Comparison of ENCODE assay signal across 8 cellular contexts in the genomic region with DNA sequence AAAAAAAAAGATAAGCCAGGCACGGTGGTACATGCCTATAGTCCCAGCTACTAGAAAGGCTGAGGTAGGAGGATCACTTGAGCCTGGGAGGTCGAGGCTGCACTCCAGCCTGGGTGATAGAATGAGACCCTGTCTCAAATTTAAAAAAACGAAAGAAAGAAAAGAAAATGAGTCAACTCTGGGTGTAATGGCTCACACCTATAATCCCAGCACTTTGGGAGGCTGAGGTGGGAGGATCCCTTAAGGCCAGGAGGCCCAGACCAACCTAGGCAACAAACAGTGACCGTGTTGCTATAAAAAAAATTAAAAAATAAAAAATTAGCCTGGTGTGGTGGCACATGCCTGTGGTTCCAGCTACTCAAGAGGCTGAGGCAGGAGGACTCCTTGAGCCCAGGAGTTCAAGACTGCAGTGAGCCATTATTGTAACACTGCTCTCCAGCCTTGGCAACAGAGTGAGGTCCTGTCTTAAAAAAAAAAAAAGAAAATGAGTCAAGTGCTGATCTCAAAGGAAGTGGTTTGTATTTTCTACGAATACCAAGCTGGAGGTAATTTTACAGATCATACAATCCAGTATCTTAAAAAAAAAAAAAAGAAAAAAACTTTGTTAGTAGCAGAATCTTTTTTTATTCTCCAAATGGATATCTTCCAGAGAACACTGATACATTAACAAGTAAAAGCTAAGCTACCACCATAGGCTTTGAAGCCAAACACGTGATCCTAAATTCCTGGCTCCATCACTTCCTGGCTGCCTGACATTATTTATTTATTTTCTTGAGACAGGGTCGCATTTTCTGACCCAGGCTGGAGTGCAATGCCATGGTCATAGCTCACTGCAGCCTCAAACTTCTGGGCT. TPM values are rescaled to one million over a fixed set of nuclear protein-coding genes. Genes with fewer than 3 reads are reported as not detected.
DNase-seq lines count a peak whose midpoint lies in the region; ATAC-seq, FAIRE-seq and TF ChIP-seq lines count a peak whose summit lies in the region.

No MANE protein-coding gene starts in this region.

- H3K4me3 Mint-ChIP-seq in CD8-positive, alpha-beta memory T cell, result peak overlapping the region; percentile 41 to 80 (median 64)
- H3K4me3 Mint-ChIP-seq in T-helper 1 cell treated with Interleukin-12 subunit alpha and Interleukin-12 subunit beta and Interleukin-4 antibody, amounts not matched to agents 30 μg/mL and 1 μg/mL, for 36 hours, result peak overlapping the region; percentile 49
- H3K4me3 Mint-ChIP-seq in osteocyte (ENCODE audit: unreplicated experiment), result no peak overlapping the region

- TF ChIP-seq POLR2A in K562 (conservative IDR thresholded peaks at IDR 0.05), result no peak
- no peak for TF ChIP-seq POLR2A in GM18505 (IDR thresholded peaks at IDR 0.05; ENCODE audit: borderline replicate concordance, extremely low read depth, insufficient read depth, insufficient read length)

- in situ Hi-C loops in K562 (cut with MboI), result no loop called here

- peaks cover 33 to 63% (median 51%) of the 10 kb centered on the region in 3 donors for H3K4me1 Mint-ChIP-seq in CD8-positive, alpha-beta memory T cell
- H3K4me1 Mint-ChIP-seq in T-helper 1 cell treated with Interleukin-12 subunit alpha and Interleukin-12 subunit beta and Interleukin-4 antibody, amounts not matched to agents 30 μg/mL and 1 μg/mL, for 36 hours (ENCODE audit: low read depth), result peaks cover 32% of the 10 kb centered on the region
- H3K4me1 Mint-ChIP-seq in osteocyte (ENCODE audit: unreplicated experiment), result peaks cover 14% of the 10 kb centered on the region

- H3K36me3 Mint-ChIP-seq in CD8-positive, alpha-beta memory T cell, result peaks cover 0 to 7% (median 4%) of the 10 kb centered on the region in 3 donors
- peaks cover 10% of the 10 kb centered on the region for H3K36me3 Mint-ChIP-seq in T-helper 1 cell treated with Interleukin-12 subunit alpha and Interleukin-12 subunit beta and Interleukin-4 antibody, amounts not matched to agents 30 μg/mL and 1 μg/mL, for 36 hours (ENCODE audit: low read depth)
- no peaks in the 10 kb centered on the region for H3K36me3 Mint-ChIP-seq in osteocyte (ENCODE audit: unreplicated experiment)

- H3K79me2 ChIP-seq in K562 (ENCODE audit: control insufficient read depth, insufficient read depth, low read length), result peaks cover 14% of the 10 kb centered on the region; the same call in 2 of the 3 replicates

- H3K4me2 ChIP-seq in K562 (ENCODE audit: insufficient read depth, low read length), result no peak overlapping the region

- no peak for TF ChIP-seq RAD21 in K562 (CRISPR knock-in tag; conservative IDR thresholded peaks at IDR 0.05 in 1 of 2, IDR thresholded peaks at IDR 0.05 in 1 of 2)

- no peaks in the 10 kb centered on the region for H3K27me3 ChIP-seq in CD8-positive, alpha-beta memory T cell (ENCODE audit: insufficient read depth, low read length, poor library complexity, severe bottlenecking)
- H3K27me3 ChIP-seq in K562 (ENCODE audit: control insufficient read depth in 2 of 2, insufficient read depth in 2 of 2, low read length in 2 of 2), result no peaks in the 10 kb centered on the region

- no peak for FAIRE-seq in K562 (lab: Jason Lieb, UNC)

- H2AFZ ChIP-seq in K562 (ENCODE audit: low read depth, low read length), result no peak overlapping the region

- H3K4me3 ChIP-seq in CD8-positive, alpha-beta memory T cell (ENCODE audit: low read length), result peak overlapping the region; percentile 6
- H3K4me3 ChIP-seq in K562, result no peak overlapping the region

- H3K9ac ChIP-seq in K562 (ENCODE audit: insufficient read depth in 1 of 2, low read depth in 2 of 2, low read length in 2 of 2), result no peak overlapping the region

- peaks cover 0 to 2% of the 10 kb centered on the region in 2 donors for H3K27me3 Mint-ChIP-seq in CD8-positive, alpha-beta memory T cell
- H3K27me3 Mint-ChIP-seq in T-helper 1 cell treated with Interleukin-12 subunit alpha and Interleukin-12 subunit beta and Interleukin-4 antibody, amounts not matched to agents 30 μg/mL and 1 μg/mL, for 36 hours (ENCODE audit: low read depth), result no peaks in the 10 kb centered on the region
- no peaks in the 10 kb centered on the region for H3K27me3 Mint-ChIP-seq in osteocyte (ENCODE audit: unreplicated experiment)

- peak in 3 of 5 donors; percentile 56 to 64 (median 58) for DNase-seq in CD8-positive, alpha-beta memory T cell
- DNase-seq in K562 (ENCODE audit: extremely low read depth in 1 of 4, low spot score in 3 of 4) (no peak), osteocyte (ENCODE audit: extremely low spot score, unreplicated experiment) (no peak), HuH-7.5 (ENCODE audit: low spot score) (no peak)
- DNase-seq in effector CD8-positive, alpha-beta T cell (lab: John Stamatoyannopoulos, UW), result no peak

- H3K9me3 ChIP-seq in CD8-positive, alpha-beta memory T cell (ENCODE audit: low read length), result no peaks in the 10 kb centered on the region
- H3K9me3 ChIP-seq in K562 (replicated peaks; ENCODE audit: control insufficient read depth, insufficient read depth, low read depth, low read length), result no peaks in the 10 kb centered on the region

- H3K27ac Mint-ChIP-seq in CD8-positive, alpha-beta memory T cell, result peak overlapping the region; percentile 84 to 96 (median 92)
- H3K27ac Mint-ChIP-seq in T-helper 1 cell treated with Interleukin-12 subunit alpha and Interleukin-12 subunit beta and Interleukin-4 antibody, amounts not matched to agents 30 μg/mL and 1 μg/mL, for 36 hours, result peak overlapping the region; percentile 87
- peak overlapping the region; percentile 41 for H3K27ac Mint-ChIP-seq in osteocyte (ENCODE audit: unreplicated experiment)

- no peaks in the 10 kb centered on the region for H4K20me1 ChIP-seq in K562 (replicated peaks; ENCODE audit: control insufficient read depth, insufficient read depth, low read length)

- POLR2A ChIA-PET in CD8-positive, alpha-beta memory T cell (lab: Charles Lee), result interaction anchor here (0.6 kb wide), 2 partner anchors 95 to 1017 kb away, joined by 6 to 7 read pairs; no protein-coding TSS in a partner anchor
- POLR2A ChIA-PET in K562 (lab: Yijun Ruan, JAX), result interaction anchor here (0.8 kb wide), 1 partner anchor 28 kb away, joined by 4 read pairs; no protein-coding TSS in a partner anchor

- WGBS in K562 (ENCODE audit: insufficient coverage, low coverage, missing lambda C conversion rate), result 65% methylated on average over 7 of the region's 7 CpGs

- no peak for TF ChIP-seq CTCF in K562 (IDR thresholded peaks at IDR 0.05 in 2 of 3, conservative IDR thresholded peaks at IDR 0.05 in 1 of 3; ENCODE audit: insufficient read depth in 2 of 3, low read depth in 1 of 3, low read length in 3 of 3)
- TF ChIP-seq CTCF in osteocyte (IDR thresholded peaks at IDR 0.05), result no peak

- CTCF ChIA-PET in CD8-positive, alpha-beta memory T cell (lab: Charles Lee), result interaction anchor here (0.8 to 3.3 kb wide), 5 partner anchors 23 to 64 kb away, joined by 3 to 15 read pairs (median 3); a partner anchor contains a TSS
- CTCF ChIA-PET in K562 (lab: Yijun Ruan, JAX; ENCODE audit: low intra/inter-chr PET ratio), result no interaction called here

- H3K9me1 ChIP-seq in K562 (ENCODE audit: control insufficient read depth, insufficient read depth, low read length), result no peaks in the 10 kb centered on the region

- intact Hi-C loops in K562 (cut with micrococcal nuclease), result no loop called here

- no TSS peak for BruUV-seq in K562 (replicated peaks; lab: Mats Ljungman, UMichigan)

- ATAC-seq in K562, result no peak
- ATAC-seq in GM18505 (IDR thresholded peaks at IDR 0.05; ENCODE audit: unreplicated experiment), result no peak
- ATAC-seq in GM19324 (IDR thresholded peaks at IDR 0.05; ENCODE audit: low FRiP score, unreplicated experiment), result no peak

- no peak for TF ChIP-seq EP300 in K562 (IDR thresholded peaks at IDR 0.05; ENCODE audit: low read length)

- no peaks in the 10 kb centered on the region for H3K36me3 ChIP-seq in CD8-positive, alpha-beta memory T cell (ENCODE audit: insufficient read depth, low read length)
- peaks cover 5% of the 10 kb centered on the region; the same call in 2 of the 3 replicates for H3K36me3 ChIP-seq in K562 (ENCODE audit: control insufficient read depth, insufficient read depth, low read length)

- H3K4me1 ChIP-seq in CD8-positive, alpha-beta memory T cell (ENCODE audit: insufficient read depth, low read length), result peaks cover 54% of the 10 kb centered on the region
- peaks cover 8 to 9% of the 10 kb centered on the region in 2 experiments; a peak in 4 of 5 replicates for H3K4me1 ChIP-seq in K562 (replicated peaks in 1 of 2; ENCODE audit: control insufficient read depth in 2 of 2, insufficient read depth in 2 of 2, low read length in 2 of 2)

- no peaks in the 10 kb centered on the region for H3K9me3 Mint-ChIP-seq in CD8-positive, alpha-beta memory T cell
- no peaks in the 10 kb centered on the region for H3K9me3 Mint-ChIP-seq in T-helper 1 cell treated with Interleukin-12 subunit alpha and Interleukin-12 subunit beta and Interleukin-4 antibody, amounts not matched to agents 30 μg/mL and 1 μg/mL, for 36 hours
- no peaks in the 10 kb centered on the region for H3K9me3 Mint-ChIP-seq in osteocyte (ENCODE audit: unreplicated experiment)

- peak overlapping the region; percentile 18 for H3K27ac ChIP-seq in CD8-positive, alpha-beta memory T cell (ENCODE audit: low read depth, low read length)
- no peak overlapping the region for H3K27ac ChIP-seq in K562 (ENCODE audit: extremely low read depth, low read depth, low read length)

RNA-seq across cellular contexts. Expression of a gene that starts 5.7 kb away (rescaled TPM):
- total RNA-seq in CD8-positive, alpha-beta memory T cell, result 10 to 100 TPM; 33.8 to 35.6 TPM
- polyA plus RNA-seq in CD8-positive, alpha-beta memory T cell, result 105 TPM
- total RNA-seq in K562 (2011; cell fraction: chromatin; rRNA removed; ENCODE audit: low replicate concordance), result 20.0 and 25.5 TPM in 2 replicates
- 14.6 and 19.0 TPM in 2 replicates for total RNA-seq in K562 (2011; cell fraction: nucleolus; rRNA removed)
- total RNA-seq in K562 (2011; cell fraction: nucleoplasm; rRNA removed), result 18.1 and 26.9 TPM in 2 replicates
- total RNA-seq in K562 (2014; rRNA removed) (24.5 and 27.4 TPM in 2 replicates), K562 (2014; rRNA removed; fragmentation: Illumina TruSeq; extraction: Trizol) (33.3 and 34.7 TPM in 2 replicates), K562 (2015; rRNA removed; fragmentation: Illumina TruSeq; extraction: Trizol) (33.1 and 34.4 TPM in 2 replicates), K562 (2021) (39.8 and 41.5 TPM in 2 replicates), osteocyte (48.1 and 58.1 TPM in 2 replicates)
- polyA plus RNA-seq in K562 (2011; rRNA removed) (62.8 and 71.5 TPM in 2 replicates), K562 (2014; fragmentation: Illumina TruSeq; extraction: Trizol) (58.2 and 69.1 TPM in 2 replicates), K562 (2014; fragmentation: Nextera tagmentation; extraction: Ambion mirVana) (10 to 100 TPM; 11.9 to 17.0 TPM), K562 (2014; rRNA removed) (44.5 and 49.7 TPM in 2 replicates)
- 47.9 and 63.7 TPM in 2 replicates for polyA plus RNA-seq in K562 (2011; cell fraction: cytosol; rRNA removed)
- 31.9 and 51.6 TPM in 2 replicates for polyA plus RNA-seq in K562 (2011; cell fraction: nucleus; rRNA removed)
- polyA plus RNA-seq in K562 (2012), result 52.0 and 91.9 TPM in 2 replicates
- polyA minus RNA-seq in K562 (2011; rRNA and poly(A)+ RNA removed), result 21.4 and 30.4 TPM in 2 replicates
- 16.0 and 16.4 TPM in 2 replicates for polyA minus RNA-seq in K562 (2011; cell fraction: cytosol; rRNA and poly(A)+ RNA removed)
- 4.0 and 8.4 TPM in 2 replicates for polyA minus RNA-seq in K562 (2011; cell fraction: nucleus; rRNA and poly(A)+ RNA removed)

RNA-seq across cellular contexts. Expression of a gene that starts 24.6 kb away (rescaled TPM):
- total RNA-seq in CD8-positive, alpha-beta memory T cell, result 1 to 10 TPM in 1 of 2 experiments, under 1 TPM in 1; 1.00 to 1.4 TPM
- polyA plus RNA-seq in CD8-positive, alpha-beta memory T cell, result 0.22 TPM
- 81.8 and 85.1 TPM in 2 replicates for total RNA-seq in K562 (2011; cell fraction: chromatin; rRNA removed; ENCODE audit: low replicate concordance)
- total RNA-seq in K562 (2011; cell fraction: nucleolus; rRNA removed), result 51.8 and 54.4 TPM in 2 replicates
- total RNA-seq in K562 (2011; cell fraction: nucleoplasm; rRNA removed), result 68.3 and 91.9 TPM in 2 replicates
- total RNA-seq in K562 (2014; rRNA removed), result 49.1 and 53.9 TPM in 2 replicates
- 37.2 and 37.5 TPM in 2 replicates for total RNA-seq in K562 (2014; rRNA removed; fragmentation: Illumina TruSeq; extraction: Trizol)
- 34.4 and 35.3 TPM in 2 replicates for total RNA-seq in K562 (2015; rRNA removed; fragmentation: Illumina TruSeq; extraction: Trizol)
- 69.5 and 74.8 TPM in 2 replicates for total RNA-seq in K562 (2021)
- polyA plus RNA-seq in K562 (2011; rRNA removed), result 41.7 and 60.2 TPM in 2 replicates
- 40.1 and 59.1 TPM in 2 replicates for polyA plus RNA-seq in K562 (2011; cell fraction: cytosol; rRNA removed)
- 103 and 127 TPM in 2 replicates for polyA plus RNA-seq in K562 (2011; cell fraction: nucleus; rRNA removed)
- polyA plus RNA-seq in K562 (2012), result 27.1 and 34.4 TPM in 2 replicates
- polyA plus RNA-seq in K562 (2014; fragmentation: Illumina TruSeq; extraction: Trizol), result 61.3 and 64.6 TPM in 2 replicates
- 10 to 100 TPM in 1 of 2 experiments, 1 to 10 TPM in 1; 9.3 to 11.5 TPM for polyA plus RNA-seq in K562 (2014; fragmentation: Nextera tagmentation; extraction: Ambion mirVana)
- 55.5 and 57.3 TPM in 2 replicates for polyA plus RNA-seq in K562 (2014; rRNA removed)
- polyA minus RNA-seq in K562 (2011; rRNA and poly(A)+ RNA removed), result 18.7 and 34.9 TPM in 2 replicates
- 35.8 and 43.3 TPM in 2 replicates for polyA minus RNA-seq in K562 (2011; cell fraction: cytosol; rRNA and poly(A)+ RNA removed)
- polyA minus RNA-seq in K562 (2011; cell fraction: nucleus; rRNA and poly(A)+ RNA removed), result 25.0 and 26.7 TPM in 2 replicates
- 2.9 TPM in 2 replicates for total RNA-seq in osteocyte

Comparison
In these comparisons a context has a peak if more than half of its experiments do, and no peak if none do; other contexts are left out.
1. DNase-seq: peak in CD8-positive, alpha-beta memory T cell (3 of 5); none in K562 (0 of 4), osteocyte (single experiment), HuH-7.5 (single experiment) and effector CD8-positive, alpha-beta T cell (single experiment).
2. H3K27ac Mint-ChIP-seq: peak in every context shown above with its lines; median percentile 92 in CD8-positive, alpha-beta memory T cell; 87 in T-helper 1 cell treated with Interleukin-12 subunit alpha and Interleukin-12 subunit beta and Interleukin-4 antibody, amounts not matched to agents 30 μg/mL and 1 μg/mL, for 36 hours; 41 in osteocyte.